ENCODE assay signal across 8 cellular contexts in genomic region chrX:21725498-21725897, GRCh38. TPM values are rescaled to one million over a fixed set of nuclear protein-coding genes. Genes with fewer than 3 reads are reported as not detected.
DNase-seq lines count a peak whose midpoint lies in the region; ATAC-seq and TF ChIP-seq lines count a peak whose summit lies in the region.

No MANE protein-coding gene starts in this region.

- in situ Hi-C loops in KBM-7 (cut with MboI; ENCODE audit: low pct_unique_long_range_greater_than_20kb, low sequenced_read_pairs) = no loop called here

- H3K27me3 ChIP-seq in BE2C = no peaks in the 10 kb centered on the region

- DNase-seq in BE2C (peak; percentile 21), KBM-7 (peak; percentile 45), SK-N-DZ (ENCODE audit: low spot score) (peak; percentile 50), left colon (no peak), OCI-M2 (lab: John Stamatoyannopoulos, UW; ENCODE audit: unreplicated experiment) (no peak)
- no peak for DNase-seq in activated naive CD4-positive, alpha-beta T cell treated with anti-CD3 and anti-CD28 coated beads, Interleukin-2, amount 50 U/mL, for 16 hours

- H3K36me3 ChIP-seq in BE2C = no peaks in the 10 kb centered on the region

- H3K9me3 ChIP-seq in BE2C = no peaks in the 10 kb centered on the region

- intact Hi-C loops in left colon (cut with DNase I, micrococcal nuclease) = no loop called here

- H3K4me1 ChIP-seq in BE2C = peaks cover 4% of the 10 kb centered on the region; the same call in 1 of the 2 replicates

- peak; percentile 40 for ATAC-seq in left colon
- ATAC-seq in HG03139 (IDR thresholded peaks at IDR 0.05; ENCODE audit: unreplicated experiment) = no peak
- no peak for ATAC-seq in HG02610 (IDR thresholded peaks at IDR 0.05; ENCODE audit: unreplicated experiment)

- H3K4me3 ChIP-seq in BE2C (ENCODE audit: low read depth, low read length) = no peak overlapping the region

- TF ChIP-seq CTCF in BE2C (IDR thresholded peaks at IDR 0.05; ENCODE audit: low read depth, low read length) = peak; percentile 80

RNA-seq across cellular contexts. Expression of gene SMPX, which starts 32.4 kb away (rescaled TPM):
- not detected for polyA plus RNA-seq in BE2C (2012; ENCODE audit: insufficient read depth, insufficient read length, low read depth)
- polyA plus RNA-seq in SK-N-DZ (2014; cell fraction: cytosol; rRNA removed) = not detected in 2 replicates
- not detected in 2 replicates for polyA plus RNA-seq in SK-N-DZ (2014; cell fraction: nucleus; rRNA removed)
- 1 to 10 TPM in 1 of 2 donors, not detected in 1; 2.1 TPM for total RNA-seq in left colon

Comparison
In these comparisons a context has a peak if more than half of its experiments do, and no peak if none do; other contexts are left out.
1. DNase-seq: peak in BE2C (single experiment), KBM-7 (single experiment) and SK-N-DZ (single experiment); none in left colon (0 of 2), activated naive CD4-positive, alpha-beta T cell treated with anti-CD3 and anti-CD28 coated beads, Interleukin-2, amount 50 U/mL, for 16 hours (single experiment) and OCI-M2 (single experiment).